ENCODE assay signal across 11 cellular contexts in genomic region chr4:138341739-138342415, GRCh38.
DNase-seq lines count a peak whose midpoint lies in the region; ATAC-seq, FAIRE-seq and TF ChIP-seq lines count a peak whose summit lies in the region.
"Had no signal": no experiment of that assay in that cellular context is flagged by ENCODE, and none has a peak within 500 bp of the region (broad histone marks: within the 10 kb centered on the region; RNA-seq: fewer than 3 reads in every experiment).

No MANE protein-coding gene starts in this region.

- H3K4me2 ChIP-seq in keratinocyte (ENCODE audit: control insufficient read depth, extremely low read depth, insufficient read depth, low read depth, low read length): no peak overlapping the region
- H3K4me2 ChIP-seq in PC-9: no peak overlapping the region

- H3K4me3 ChIP-seq in keratinocyte (ENCODE audit: control insufficient read depth in 2 of 3, extremely low read depth in 1 of 3, insufficient read depth in 2 of 3, low read depth in 1 of 3, low read length in 3 of 3) (no peak overlapping the region), breast epithelium (no peak overlapping the region), PC-9 (no peak overlapping the region), vagina (no peak overlapping the region)

- ATAC-seq in GM19023 (IDR thresholded peaks at IDR 0.05; ENCODE audit: unreplicated experiment) (peak; percentile 77), GM21737 (IDR thresholded peaks at IDR 0.05; ENCODE audit: unreplicated experiment) (peak; percentile 62), HG03565 (IDR thresholded peaks at IDR 0.05; ENCODE audit: unreplicated experiment) (peak; percentile 65)

- no peak overlapping the region for H3K9ac ChIP-seq in keratinocyte (ENCODE audit: control insufficient read depth, extremely low read depth, insufficient read depth, low read length)

- H2AFZ ChIP-seq in keratinocyte (ENCODE audit: control insufficient read depth, low read length) (no peak overlapping the region), PC-9 (no peak overlapping the region)

- no peaks in the 10 kb centered on the region for H3K9me1 ChIP-seq in keratinocyte (ENCODE audit: control insufficient read depth, extremely low read depth, insufficient read depth, low read length)

- no peaks in the 10 kb centered on the region for H3K9me2 ChIP-seq in PC-9 (ENCODE audit: insufficient read depth)

- DNase-seq in keratinocyte (ENCODE audit: low read depth, low spot score) (no peak), breast epithelium (ENCODE audit: low spot score in 2 of 2) (no peak), ureter (ENCODE audit: low spot score) (no peak), PC-9 (no peak), vagina (ENCODE audit: extremely low spot score in 2 of 2) (no peak)
- DNase-seq: DMS 273 treated with DMSO at 0.1 percent for 48 hours; stimulated activated CD4-positive, alpha-beta T cell treated with anti-CD3 and anti-CD28 coated beads, Interleukin-15, amount 100 ng/mL, for 24 hours had no signal

- H3K27me3 ChIP-seq in keratinocyte (ENCODE audit: control insufficient read depth, extremely low read depth, insufficient read depth, low read length): no peaks in the 10 kb centered on the region
- H3K27me3 ChIP-seq in breast epithelium: no peaks in the 10 kb centered on the region
- no peaks in the 10 kb centered on the region for H3K27me3 ChIP-seq in PC-9 (ENCODE audit: insufficient read depth, low read depth)
- H3K27me3 ChIP-seq in vagina: no peaks in the 10 kb centered on the region

- H3K79me2 ChIP-seq in keratinocyte (ENCODE audit: control insufficient read depth, insufficient read depth, low read length) (no peaks in the 10 kb centered on the region), PC-9 (ENCODE audit: low read depth) (no peaks in the 10 kb centered on the region)

- TF ChIP-seq CTCF in keratinocyte (optimal IDR thresholded peaks at IDR 0.05 in 1 of 3, IDR thresholded peaks at IDR 0.05 in 1 of 3, conservative IDR thresholded peaks at IDR 0.05 in 1 of 3; ENCODE audit: extremely low read depth in 1 of 3, insufficient read depth in 2 of 3, low read length in 3 of 3) (no peak), breast epithelium (IDR thresholded peaks at IDR 0.05) (no peak), PC-9 (conservative IDR thresholded peaks at IDR 0.05) (no peak), vagina (IDR thresholded peaks at IDR 0.05) (no peak)

- dilution Hi-C loops in keratinocyte (cut with MboI; ENCODE audit: extremely low pct_ligation_motif_present, low sequenced_read_pairs): no loop called here

- no TSS peak for BruUV-seq in PC-9 (replicated peaks; lab: Mats Ljungman, UMichigan)

- H3K4me1 ChIP-seq in keratinocyte (ENCODE audit: control insufficient read depth, extremely low read depth, insufficient read depth, low read length) (no peaks in the 10 kb centered on the region), breast epithelium (no peaks in the 10 kb centered on the region), PC-9 (replicated peaks; ENCODE audit: insufficient read depth) (0 out of 2 replicates have a peak, but pooled peaks cover under 1% of the 10 kb centered on the region), vagina (no peaks in the 10 kb centered on the region)

- no peaks in the 10 kb centered on the region for H3F3A ChIP-seq in PC-9 (ENCODE audit: insufficient read depth, low read depth)

- H3K9me3 ChIP-seq in keratinocyte (ENCODE audit: control insufficient read depth, low read depth, low read length) (no peaks in the 10 kb centered on the region), breast epithelium (no peaks in the 10 kb centered on the region), PC-9 (ENCODE audit: insufficient read depth, low read depth) (no peaks in the 10 kb centered on the region), vagina (no peaks in the 10 kb centered on the region)

- H3K27ac ChIP-seq in keratinocyte (ENCODE audit: control insufficient read depth, insufficient read depth, low read length): no peak overlapping the region
- H3K27ac ChIP-seq in breast epithelium: no peak overlapping the region
- H3K27ac ChIP-seq in PC-9: no peak overlapping the region
- no peak overlapping the region for H3K27ac ChIP-seq in vagina
- H3K27ac ChIP-seq: epithelial cell of prostate had no signal

- TF ChIP-seq POLR2A in breast epithelium (IDR thresholded peaks at IDR 0.05) (no peak), vagina (IDR thresholded peaks at IDR 0.05) (no peak)

- no peaks in the 10 kb centered on the region for H4K20me1 ChIP-seq in keratinocyte (ENCODE audit: control insufficient read depth, extremely low read depth, insufficient read depth, low read length)
- no peaks in the 10 kb centered on the region for H4K20me1 ChIP-seq in PC-9 (ENCODE audit: insufficient read depth)

- peak; percentile 9 for FAIRE-seq in keratinocyte (lab: Jason Lieb, UNC)

- POLR2A ChIA-PET in PC-9 (lab: Charles Lee; ENCODE audit: unreplicated experiment): no interaction called here

- CTCF ChIA-PET in PC-9 (lab: Charles Lee): no interaction called here

- intact Hi-C loops in breast epithelium (cut with DNase I; ENCODE audit: low total_unique reads) (no loop called here), PC-9 (cut with micrococcal nuclease; ENCODE audit: unreplicated experiment) (no loop called here), vagina (cut with DNase I) (no loop called here)

- H3K36me3 ChIP-seq in keratinocyte (ENCODE audit: control insufficient read depth in 2 of 2, extremely low read depth in 1 of 2, insufficient read depth in 2 of 2, low read length in 2 of 2) (no peaks in the 10 kb centered on the region), breast epithelium (no peaks in the 10 kb centered on the region), PC-9 (ENCODE audit: low read depth) (no peaks in the 10 kb centered on the region), vagina (no peaks in the 10 kb centered on the region)
